Comparison of ENCODE assay signal across 13 cellular contexts in the genomic region with DNA sequence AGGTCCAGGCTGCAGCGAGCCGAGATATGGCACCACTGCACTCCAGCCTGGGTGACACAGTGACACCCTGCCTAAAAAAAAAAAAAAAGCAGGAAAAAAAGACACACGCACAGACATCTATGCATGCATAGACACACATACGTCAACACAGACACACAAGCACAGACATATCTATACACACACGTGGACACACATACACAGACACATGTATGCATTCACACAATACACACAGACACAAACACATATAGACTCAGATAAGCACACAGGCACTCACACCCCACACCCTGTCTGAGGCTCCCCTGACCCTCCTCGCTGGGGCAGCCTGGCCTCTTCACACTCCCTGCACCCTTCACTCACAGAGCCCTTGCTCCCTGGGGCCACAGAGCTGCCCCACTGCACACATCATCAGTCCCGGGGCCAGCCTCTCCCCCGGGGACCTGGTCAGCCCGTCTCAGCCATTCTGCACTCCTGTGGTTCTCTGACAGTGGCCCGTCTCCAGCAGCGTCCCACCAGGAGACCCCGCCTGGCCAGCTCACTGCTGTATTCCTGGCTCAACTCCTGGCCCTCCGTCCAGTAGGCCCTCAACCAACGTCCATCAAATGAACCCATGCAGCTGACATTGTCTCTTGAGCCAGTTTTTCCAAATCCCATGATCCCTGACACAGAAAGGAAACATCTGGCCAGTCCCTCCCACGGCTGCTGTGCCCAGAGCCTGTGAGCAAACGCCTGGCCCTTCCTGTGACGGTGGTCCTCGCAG. TPM values are rescaled to one million over a fixed set of nuclear protein-coding genes. Genes with fewer than 3 reads are reported as not detected.
A peak's percentile ranks its signal among the peaks of the same experiment; 100 is the strongest.
DNase-seq lines count a peak whose midpoint lies in the region; ATAC-seq, FAIRE-seq and TF ChIP-seq lines count a peak whose summit lies in the region.
"Had no signal": no experiment of that assay in that cellular context is flagged by ENCODE, and none has a peak within 500 bp of the region (broad histone marks: within the 10 kb centered on the region; RNA-seq: fewer than 3 reads in every experiment).

No MANE protein-coding gene starts in this region.

- H3K27me3 Mint-ChIP-seq in T-helper 17 cell (peaks cover 6% of the 10 kb centered on the region), neural crest cell (ENCODE audit: low read depth) (peaks cover 53% of the 10 kb centered on the region), endodermal cell (ENCODE audit: insufficient read depth) (peaks cover 10% of the 10 kb centered on the region)

- no peaks in the 10 kb centered on the region for H3F3A ChIP-seq in GM23248 (ENCODE audit: insufficient read depth)

- DNase-seq in GM23248 (peak; percentile 37), T-helper 17 cell (no peak), H1 (ENCODE audit: low read depth in 1 of 2, low spot score in 2 of 2) (no peak), neural crest cell (ENCODE audit: low read depth, low spot score) (no peak), endodermal cell (no peak), HuH-7.5 (ENCODE audit: low spot score) (no peak)
- DNase-seq: GF-D8 had no signal

- H2BK120ac ChIP-seq in H1 (replicated peaks; ENCODE audit: low read depth, low read length) = no peak overlapping the region

- no peak overlapping the region for H3K14ac ChIP-seq in H1 (ENCODE audit: insufficient read length)

- in situ Hi-C loops in GM23248 (cut with MboI) = no loop called here

- H3K27ac Mint-ChIP-seq in T-helper 17 cell (peak overlapping the region; percentile 9), neural crest cell (ENCODE audit: unreplicated experiment) (peak overlapping the region; percentile 54), endodermal cell (no peak overlapping the region)
- H3K27ac Mint-ChIP-seq: HFFc6 had no signal

- no peak overlapping the region; the same call in 1 of the 2 replicates for H2BK5ac ChIP-seq in H1 (ENCODE audit: low read depth, low read length)

- H3K4me1 Mint-ChIP-seq in T-helper 17 cell (peaks cover 25% of the 10 kb centered on the region), neural crest cell (peaks cover 13% of the 10 kb centered on the region), endodermal cell (peaks cover 5% of the 10 kb centered on the region)

- H3K27ac ChIP-seq in GM23248 = no peak overlapping the region
- H3K27ac ChIP-seq in H1 (ENCODE audit: low read depth, low read length) = no peak overlapping the region
- no peak overlapping the region for H3K27ac ChIP-seq in endodermal cell (ENCODE audit: low read depth, low read length)
- H3K27ac ChIP-seq: thoracic aorta had no signal

- H3K4me3 ChIP-seq in GM23248 = no peak overlapping the region
- H3K4me3 ChIP-seq in H1 (ENCODE audit: extremely low read depth in 1 of 4, insufficient read depth in 2 of 4, low read depth in 3 of 4, low read length in 4 of 4) = no peak overlapping the region
- no peak overlapping the region for H3K4me3 ChIP-seq in endodermal cell (ENCODE audit: low read length)

- H3K9me3 Mint-ChIP-seq in neural crest cell = no peaks in the 10 kb centered on the region
- H3K9me3 Mint-ChIP-seq in endodermal cell = no peaks in the 10 kb centered on the region
- H3K9me3 Mint-ChIP-seq: HFFc6 had no signal

- peak overlapping the region; percentile 69 for H4K91ac ChIP-seq in H1 (replicated peaks; ENCODE audit: insufficient read length, low read length)

- H4K8ac ChIP-seq in H1 (ENCODE audit: extremely low read depth, insufficient read depth, low read length) = 0 out of 2 replicates have a peak overlapping the region, but pooled peaks have one; percentile 57

- H3K36me3 ChIP-seq in GM23248 (ENCODE audit: low read depth) = no peaks in the 10 kb centered on the region
- H3K36me3 ChIP-seq in H1 (ENCODE audit: control insufficient read depth in 2 of 4, insufficient read depth in 4 of 4, low read length in 3 of 4) = no peaks in the 10 kb centered on the region
- no peaks in the 10 kb centered on the region for H3K36me3 ChIP-seq in endodermal cell (ENCODE audit: control insufficient read depth, insufficient read depth, low read length)
- H3K36me3 ChIP-seq: thoracic aorta had no signal

- 36 to 37% methylated on average over 18 of the region's 18 CpGs for WGBS in GM23248 (ENCODE audit: low coverage in 1 of 2, low lambda C conversion rate in 2 of 2, missing lambda C conversion rate in 2 of 2), 2 experiments
- 84% methylated on average over 18 of the region's 18 CpGs; no CpG with 5 or more reads in 1 of the 2 experiments for WGBS in H1 (ENCODE audit: extremely low coverage in 1 of 2, insufficient coverage in 1 of 2, insufficient read length in 1 of 2, insufficient replicate concordance in 2 of 2, low coverage in 1 of 2, low lambda C conversion rate in 2 of 2, missing lambda C conversion rate in 1 of 2), 2 experiments
- 89 to 90% methylated on average over 14 to 18 of the region's 18 CpGs for WGBS in endodermal cell (ENCODE audit: insufficient coverage in 1 of 2, insufficient read length in 1 of 2), 2 experiments

- TF ChIP-seq CTCF in H1 (IDR thresholded peaks at IDR 0.05; ENCODE audit: control extremely low read depth in 1 of 3, insufficient read depth in 1 of 3, low read depth in 1 of 3, low read length in 3 of 3) (no peak), neural crest cell (conservative IDR thresholded peaks at IDR 0.05) (no peak), endodermal cell (conservative IDR thresholded peaks at IDR 0.05) (no peak)

- H2BK15ac ChIP-seq in H1 (ENCODE audit: low read length) = peak overlapping the region; percentile 88; the same call in 1 of the 2 replicates

- peak overlapping the region; percentile 95; the same call in 1 of the 2 replicates for H2BK12ac ChIP-seq in H1 (ENCODE audit: low read depth, low read length)

- H4K20me1 ChIP-seq in GM23248 (ENCODE audit: insufficient read depth) (no peaks in the 10 kb centered on the region), H1 (replicated peaks in 1 of 2; ENCODE audit: control insufficient read depth in 1 of 2, insufficient read depth in 2 of 2, low read length in 2 of 2) (peaks cover 0 to 3% of the 10 kb centered on the region in 2 experiments)

- H3K56ac ChIP-seq in H1 (replicated peaks; ENCODE audit: insufficient read length, low read depth, low read length) = no peak overlapping the region

- POLR2A ChIA-PET in H1 (lab: Charles Lee; ENCODE audit: partially characterized antibody) = interaction anchor here (0.9 to 1.6 kb wide), 2 partner anchors 11 to 154 kb away, joined by 4 read pairs; no protein-coding TSS in a partner anchor

- no peak overlapping the region for H4K5ac ChIP-seq in H1 (ENCODE audit: insufficient read length, low read depth, low read length)

- no peak overlapping the region for H2AK5ac ChIP-seq in H1 (ENCODE audit: low read depth, low read length)

- H3K4me1 ChIP-seq in GM23248 (ENCODE audit: insufficient read depth) (peaks cover 4% of the 10 kb centered on the region; the same call in 1 of the 2 replicates), H1 (replicated peaks in 1 of 4; ENCODE audit: control insufficient read depth in 3 of 4, insufficient read depth in 4 of 4, low read length in 3 of 4) (peaks cover 0 to 26% (median 19%) of the 10 kb centered on the region in 4 experiments; a peak in 6 of 7 replicates), endodermal cell (ENCODE audit: control insufficient read depth, insufficient read depth, low read length) (no peaks in the 10 kb centered on the region)

- H2BK20ac ChIP-seq in H1 (ENCODE audit: low read length) = 0 out of 2 replicates have a peak overlapping the region, but pooled peaks have one; percentile 10

- no peaks in the 10 kb centered on the region for H3K9me2 ChIP-seq in GM23248 (ENCODE audit: insufficient read depth)

- H3K9me3 ChIP-seq in GM23248 (ENCODE audit: low read depth) (no peaks in the 10 kb centered on the region), T-helper 17 cell (ENCODE audit: control insufficient read depth, low read length, poor library complexity, severe bottlenecking) (no peaks in the 10 kb centered on the region), H1 (ENCODE audit: insufficient read depth in 2 of 2, low read depth in 1 of 2, low read length in 1 of 2) (no peaks in the 10 kb centered on the region), endodermal cell (ENCODE audit: control insufficient read depth, low read length) (no peaks in the 10 kb centered on the region)
- H3K9me3 ChIP-seq: thoracic aorta had no signal

- H3K36me3 Mint-ChIP-seq in T-helper 17 cell (ENCODE audit: low read depth) (peaks cover 2% of the 10 kb centered on the region), neural crest cell (ENCODE audit: low read depth) (no peaks in the 10 kb centered on the region), endodermal cell (ENCODE audit: low read depth) (no peaks in the 10 kb centered on the region)

- peak overlapping the region; percentile 68 for H3K4me3 Mint-ChIP-seq in T-helper 17 cell
- H3K4me3 Mint-ChIP-seq in neural crest cell = peak overlapping the region; percentile 27
- no peak overlapping the region for H3K4me3 Mint-ChIP-seq in endodermal cell
- H3K4me3 Mint-ChIP-seq: HFFc6 had no signal

- H3K4ac ChIP-seq in H1 (replicated peaks; ENCODE audit: insufficient read length, low read depth, low read length) = no peak overlapping the region

- peaks cover 4% of the 10 kb centered on the region for H3K23me2 ChIP-seq in H1 (ENCODE audit: low read depth, low read length)

- H3K23ac ChIP-seq in H1 (ENCODE audit: insufficient read length) = no peak overlapping the region

- no peak for TF ChIP-seq RAD21 in H1 (IDR thresholded peaks at IDR 0.05 in 1 of 2, conservative IDR thresholded peaks at IDR 0.05 in 1 of 2; ENCODE audit: low read depth in 2 of 2, low read length in 2 of 2)

- CTCF ChIA-PET in H1 (lab: Charles Lee; ENCODE audit: partially characterized antibody) = interaction anchor here (0.7 to 8.8 kb wide), 37 partner anchors 10 to 268 kb away, joined by 3 to 249 read pairs (median 8); a partner anchor contains a TSS

- H2AFZ ChIP-seq in GM23248 = no peak overlapping the region
- H2AFZ ChIP-seq in H1 (ENCODE audit: low read length) = no peak overlapping the region

- FAIRE-seq in H1 (lab: Jason Lieb, UNC) = no peak
- FAIRE-seq: small intestine had no signal

- no peak for TF ChIP-seq EP300 in H1 (IDR thresholded peaks at IDR 0.05; ENCODE audit: borderline replicate concordance in 1 of 2, low read depth in 2 of 2, low read length in 2 of 2)

- ATAC-seq in T-helper 17 cell = no peak
- ATAC-seq in HG02885 (IDR thresholded peaks at IDR 0.05; ENCODE audit: poor library complexity, unreplicated experiment) = no peak

- H3K9ac ChIP-seq in GM23248 (0 out of 2 replicates have a peak overlapping the region, but pooled peaks have one; percentile 40), H1 (replicated peaks in 1 of 4; ENCODE audit: extremely low read depth in 1 of 4, low read depth in 3 of 4, low read length in 3 of 4) (no peak overlapping the region), endodermal cell (ENCODE audit: extremely low read depth, low read length, poor library complexity, severe bottlenecking) (no peak overlapping the region)

- no peak overlapping the region for H3K18ac ChIP-seq in H1 (ENCODE audit: extremely low read depth, low read length)

- H3K27me3 ChIP-seq in GM23248 (replicated peaks; ENCODE audit: insufficient read depth) (peaks cover 18% of the 10 kb centered on the region), H1 (replicated peaks in 1 of 4; ENCODE audit: control insufficient read depth in 3 of 4, extremely low read depth in 1 of 4, insufficient read depth in 3 of 4, low read length in 3 of 4) (peaks cover 0 to 7% (median 0%) of the 10 kb centered on the region in 4 experiments; a peak in 3 of 7 replicates), endodermal cell (ENCODE audit: control insufficient read depth, insufficient read depth, low read length, poor library complexity, severe bottlenecking) (peaks cover 11% of the 10 kb centered on the region)

- H3K79me1 ChIP-seq in H1 (ENCODE audit: low read depth, low read length) = no peaks in the 10 kb centered on the region

- H3K79me2 ChIP-seq in GM23248 (ENCODE audit: insufficient read depth) (no peaks in the 10 kb centered on the region), H1 (ENCODE audit: control insufficient read depth in 1 of 2, insufficient read depth in 2 of 2, low read length in 2 of 2) (no peaks in the 10 kb centered on the region; a peak in 1 of 4 replicates)

- no peak for TF ChIP-seq POLR2A in H1 (IDR thresholded peaks at IDR 0.05; ENCODE audit: control extremely low read depth in 1 of 2, low read depth in 2 of 2, low read length in 2 of 2)

- no peak overlapping the region for H3K4me2 ChIP-seq in GM23248 (ENCODE audit: unreplicated experiment)
- H3K4me2 ChIP-seq in H1 (ENCODE audit: insufficient read depth in 1 of 2, low read depth in 2 of 2, low read length in 2 of 2) = no peak overlapping the region

RNA-seq across cellular contexts. Expression of a gene that starts 4.6 kb away (rescaled TPM):
- 0.63 and 1.4 TPM in 2 replicates for total RNA-seq in GM23248 (2014; rRNA removed; shearing (Covaris generic))
- polyA plus RNA-seq in GM23248 (2016; fragmentation: Nextera tagmentation; extraction: Ambion mirVana) (2.8 and 3.4 TPM in 2 replicates), H1 (2011; rRNA removed) (37.4 and 55.9 TPM in 2 replicates)
- total RNA-seq in T-helper 17 cell (10 to 100 TPM; 26.0 to 33.5 TPM), neural crest cell (8.6 and 10.6 TPM in 2 replicates), endodermal cell (10 to 100 TPM; 49.9 to 68.5 TPM)
- 45.1 and 49.4 TPM in 2 replicates for total RNA-seq in H1 (2021; fragmentation: NEBNext Ultra II Directional; extraction: Animal tissue kit (Norgen Biotek cat#: 25700))
- polyA plus RNA-seq in H1 (2011; cell fraction: cytosol; rRNA removed) = 46.4 TPM
- polyA plus RNA-seq in H1 (2011; cell fraction: nucleus; rRNA removed) = 136 TPM
- 43.5 to 47.4 TPM (median 45.9 TPM) in 4 replicates for polyA plus RNA-seq in H1 (2012, experiment 1 of 2)
- 43.8 TPM for polyA plus RNA-seq in H1 (2012, experiment 2 of 2)
- 26.2 TPM for polyA plus RNA-seq in H1 (2013, experiment 1 of 2)
- 26.6 TPM for polyA plus RNA-seq in H1 (2013, experiment 2 of 2)
- 26.1 and 68.1 TPM in 2 replicates for polyA minus RNA-seq in H1 (2011; rRNA and poly(A)+ RNA removed)
- polyA minus RNA-seq in H1 (2011; cell fraction: cytosol; rRNA and poly(A)+ RNA removed) = 23.0 TPM
- 32.2 TPM for polyA minus RNA-seq in H1 (2011; cell fraction: nucleus; rRNA and poly(A)+ RNA removed)
- polyA plus RNA-seq in endodermal cell (2013, experiment 1 of 2) = 18.0 TPM
- polyA plus RNA-seq in endodermal cell (2013, experiment 2 of 2) = 17.8 TPM

RNA-seq across cellular contexts. Expression of a gene that starts 26.5 kb away (rescaled TPM):
- total RNA-seq in GM23248 (2014; rRNA removed; shearing (Covaris generic)) = not detected in 2 replicates
- polyA plus RNA-seq in GM23248 (2016; fragmentation: Nextera tagmentation; extraction: Ambion mirVana) (not detected in 2 replicates), H1 (2011; rRNA removed) (3.0 and 3.3 TPM in 2 replicates)
- total RNA-seq in T-helper 17 cell (under 1 TPM in 1 of 2 donors, not detected in 1; 0.17 TPM), neural crest cell (0.18 and 0.54 TPM in 2 replicates), endodermal cell (not detected)
- 1.8 and 1.9 TPM in 2 replicates for total RNA-seq in H1 (2021; fragmentation: NEBNext Ultra II Directional; extraction: Animal tissue kit (Norgen Biotek cat#: 25700))
- 2.9 TPM for polyA plus RNA-seq in H1 (2011; cell fraction: cytosol; rRNA removed)
- 12.6 TPM for polyA plus RNA-seq in H1 (2011; cell fraction: nucleus; rRNA removed)
- polyA plus RNA-seq in H1 (2012, experiment 1 of 2) = 1.7 to 3.4 TPM (median 2.7 TPM) in 4 replicates
- 3.2 TPM for polyA plus RNA-seq in H1 (2012, experiment 2 of 2)
- polyA plus RNA-seq in H1 (2013, experiment 1 of 2) = 1.6 TPM
- polyA plus RNA-seq in H1 (2013, experiment 2 of 2) = 1.5 TPM
- polyA minus RNA-seq in H1 (2011; rRNA and poly(A)+ RNA removed) = 2.0 and 2.4 TPM in 2 replicates
- polyA minus RNA-seq in H1 (2011; cell fraction: cytosol; rRNA and poly(A)+ RNA removed) = 1.8 TPM
- 1.2 TPM for polyA minus RNA-seq in H1 (2011; cell fraction: nucleus; rRNA and poly(A)+ RNA removed)
- polyA plus RNA-seq in endodermal cell (2013, experiment 1 of 2) = 1.1 TPM
- polyA plus RNA-seq in endodermal cell (2013, experiment 2 of 2) = 1.2 TPM
- total RNA-seq: activated CD8-positive, alpha-beta memory T cell treated with anti-CD3 and anti-CD28 coated beads for 36 hours; HFFc6; kidney epithelial cell; thoracic aorta had no signal

RNA-seq across cellular contexts. Expression of a gene that starts 42.1 kb away (rescaled TPM):
- total RNA-seq in GM23248 (2014; rRNA removed; shearing (Covaris generic)) = not detected in 2 replicates
- polyA plus RNA-seq in GM23248 (2016; fragmentation: Nextera tagmentation; extraction: Ambion mirVana) (not detected in 2 replicates), H1 (2011; rRNA removed) (0.09 and 0.22 TPM in 2 replicates)
- total RNA-seq in T-helper 17 cell (not detected), neural crest cell (0.12 and 0.32 TPM in 2 replicates), endodermal cell (under 1 TPM; 0.58 to 0.75 TPM)
- 0.20 and 0.33 TPM in 2 replicates for total RNA-seq in H1 (2021; fragmentation: NEBNext Ultra II Directional; extraction: Animal tissue kit (Norgen Biotek cat#: 25700))
- polyA plus RNA-seq in H1 (2011; cell fraction: cytosol; rRNA removed) = 0.14 TPM
- 1.3 TPM for polyA plus RNA-seq in H1 (2011; cell fraction: nucleus; rRNA removed)
- polyA plus RNA-seq in H1 (2012, experiment 1 of 2) = 0.15 to 0.23 TPM (median 0.23 TPM) in 3 of 4 replicates, not detected in the other
- 0.39 TPM for polyA plus RNA-seq in H1 (2012, experiment 2 of 2)
- 0.12 TPM for polyA plus RNA-seq in H1 (2013, experiment 1 of 2)
- polyA plus RNA-seq in H1 (2013, experiment 2 of 2) = 0.06 TPM
- 0.06 and 0.10 TPM in 2 replicates for polyA minus RNA-seq in H1 (2011; rRNA and poly(A)+ RNA removed)
- polyA minus RNA-seq in H1 (2011; cell fraction: cytosol; rRNA and poly(A)+ RNA removed) = not detected
- polyA minus RNA-seq in H1 (2011; cell fraction: nucleus; rRNA and poly(A)+ RNA removed) = 0.50 TPM
- polyA plus RNA-seq in endodermal cell (2013, experiment 1 of 2) = 1.4 TPM
- 0.79 TPM for polyA plus RNA-seq in endodermal cell (2013, experiment 2 of 2)
- total RNA-seq: activated CD8-positive, alpha-beta memory T cell treated with anti-CD3 and anti-CD28 coated beads for 36 hours; HFFc6; kidney epithelial cell; thoracic aorta had no signal
